Comparison of ENCODE assay signal across 1 cellular context in genomic region chr2:166433457-166433856, GRCh38.
A peak's percentile ranks its signal among the peaks of the same experiment; 100 is the strongest.
TF ChIP-seq lines count a peak whose summit lies in the region.

No MANE protein-coding gene starts in this region.

TF ChIP-seq in HepG2, 621 proteins besides CTCF, POLR2A, EP300 and RAD21 (continued from another document):
- TF ChIP-seq ZBTB44 (CRISPR knock-in tag; IDR thresholded peaks at IDR 0.05) (no peak), SP140L (CRISPR knock-in tag; IDR thresholded peaks at IDR 0.05; ENCODE audit: borderline replicate concordance) (no peak), PATZ1 (CRISPR knock-in tag; IDR thresholded peaks at IDR 0.05) (no peak), ELF3 (CRISPR knock-in tag; IDR thresholded peaks at IDR 0.05) (0 out of 2 replicates have a peak, but pooled peaks have one; percentile 42), HMG20A (CRISPR knock-in tag; IDR thresholded peaks at IDR 0.05; ENCODE audit: borderline replicate concordance) (peak; percentile 36; the same call in 1 of the 2 replicates), ARID3A (IDR thresholded peaks at IDR 0.05; ENCODE audit: low read depth, low read length) (peak; percentile 52; the same call in 1 of the 2 replicates), SOX13 (IDR thresholded peaks at IDR 0.05) (no peak), SOX13 (CRISPR knock-in tag; conservative IDR thresholded peaks at IDR 0.05 in 1 of 2, IDR thresholded peaks at IDR 0.05 in 1 of 2) (peak in 1 of 2 experiments; percentile 63; a peak in 1 of 4 replicates), FOSL2 (CRISPR knock-in tag; IDR thresholded peaks at IDR 0.05) (no peak; the same call in 1 of the 2 replicates), HNF4A (CRISPR knock-in tag; IDR thresholded peaks at IDR 0.05) (peak; percentile 30; the same call in 1 of the 2 replicates), TCF7 (IDR thresholded peaks at IDR 0.05; ENCODE audit: low read depth) (peak; percentile 41; the same call in 1 of the 2 replicates), PPARG (CRISPR knock-in tag; conservative IDR thresholded peaks at IDR 0.05) (0 out of 2 replicates have a peak, but pooled peaks have one; percentile 25), FOXA3 (CRISPR knock-in tag; IDR thresholded peaks at IDR 0.05) (0 out of 2 replicates have a peak, but pooled peaks have one; percentile 16), SRF (IDR thresholded peaks at IDR 0.05; ENCODE audit: low read depth, low read length) (no peak), NCOA2 (CRISPR knock-in tag; IDR thresholded peaks at IDR 0.05) (peak; percentile 87), ZNF17 (CRISPR knock-in tag; IDR thresholded peaks at IDR 0.05) (no peak)
- TF ChIP-seq, protein P1, sequence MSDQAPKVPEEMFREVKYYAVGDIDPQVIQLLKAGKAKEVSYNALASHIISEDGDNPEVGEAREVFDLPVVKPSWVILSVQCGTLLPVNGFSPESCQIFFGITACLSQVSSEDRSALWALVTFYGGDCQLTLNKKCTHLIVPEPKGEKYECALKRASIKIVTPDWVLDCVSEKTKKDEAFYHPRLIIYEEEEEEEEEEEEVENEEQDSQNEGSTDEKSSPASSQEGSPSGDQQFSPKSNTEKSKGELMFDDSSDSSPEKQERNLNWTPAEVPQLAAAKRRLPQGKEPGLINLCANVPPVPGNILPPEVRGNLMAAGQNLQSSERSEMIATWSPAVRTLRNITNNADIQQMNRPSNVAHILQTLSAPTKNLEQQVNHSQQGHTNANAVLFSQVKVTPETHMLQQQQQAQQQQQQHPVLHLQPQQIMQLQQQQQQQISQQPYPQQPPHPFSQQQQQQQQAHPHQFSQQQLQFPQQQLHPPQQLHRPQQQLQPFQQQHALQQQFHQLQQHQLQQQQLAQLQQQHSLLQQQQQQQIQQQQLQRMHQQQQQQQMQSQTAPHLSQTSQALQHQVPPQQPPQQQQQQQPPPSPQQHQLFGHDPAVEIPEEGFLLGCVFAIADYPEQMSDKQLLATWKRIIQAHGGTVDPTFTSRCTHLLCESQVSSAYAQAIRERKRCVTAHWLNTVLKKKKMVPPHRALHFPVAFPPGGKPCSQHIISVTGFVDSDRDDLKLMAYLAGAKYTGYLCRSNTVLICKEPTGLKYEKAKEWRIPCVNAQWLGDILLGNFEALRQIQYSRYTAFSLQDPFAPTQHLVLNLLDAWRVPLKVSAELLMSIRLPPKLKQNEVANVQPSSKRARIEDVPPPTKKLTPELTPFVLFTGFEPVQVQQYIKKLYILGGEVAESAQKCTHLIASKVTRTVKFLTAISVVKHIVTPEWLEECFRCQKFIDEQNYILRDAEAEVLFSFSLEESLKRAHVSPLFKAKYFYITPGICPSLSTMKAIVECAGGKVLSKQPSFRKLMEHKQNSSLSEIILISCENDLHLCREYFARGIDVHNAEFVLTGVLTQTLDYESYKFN (CRISPR knock-in tag; conservative IDR thresholded peaks at IDR 0.05) = 0 out of 2 replicates have a peak, but pooled peaks have one; percentile 15
- TF ChIP-seq, protein P2, sequence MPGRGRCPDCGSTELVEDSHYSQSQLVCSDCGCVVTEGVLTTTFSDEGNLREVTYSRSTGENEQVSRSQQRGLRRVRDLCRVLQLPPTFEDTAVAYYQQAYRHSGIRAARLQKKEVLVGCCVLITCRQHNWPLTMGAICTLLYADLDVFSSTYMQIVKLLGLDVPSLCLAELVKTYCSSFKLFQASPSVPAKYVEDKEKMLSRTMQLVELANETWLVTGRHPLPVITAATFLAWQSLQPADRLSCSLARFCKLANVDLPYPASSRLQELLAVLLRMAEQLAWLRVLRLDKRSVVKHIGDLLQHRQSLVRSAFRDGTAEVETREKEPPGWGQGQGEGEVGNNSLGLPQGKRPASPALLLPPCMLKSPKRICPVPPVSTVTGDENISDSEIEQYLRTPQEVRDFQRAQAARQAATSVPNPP (CRISPR knock-in tag; IDR thresholded peaks at IDR 0.05) = no peak
- TF ChIP-seq, protein P3, sequence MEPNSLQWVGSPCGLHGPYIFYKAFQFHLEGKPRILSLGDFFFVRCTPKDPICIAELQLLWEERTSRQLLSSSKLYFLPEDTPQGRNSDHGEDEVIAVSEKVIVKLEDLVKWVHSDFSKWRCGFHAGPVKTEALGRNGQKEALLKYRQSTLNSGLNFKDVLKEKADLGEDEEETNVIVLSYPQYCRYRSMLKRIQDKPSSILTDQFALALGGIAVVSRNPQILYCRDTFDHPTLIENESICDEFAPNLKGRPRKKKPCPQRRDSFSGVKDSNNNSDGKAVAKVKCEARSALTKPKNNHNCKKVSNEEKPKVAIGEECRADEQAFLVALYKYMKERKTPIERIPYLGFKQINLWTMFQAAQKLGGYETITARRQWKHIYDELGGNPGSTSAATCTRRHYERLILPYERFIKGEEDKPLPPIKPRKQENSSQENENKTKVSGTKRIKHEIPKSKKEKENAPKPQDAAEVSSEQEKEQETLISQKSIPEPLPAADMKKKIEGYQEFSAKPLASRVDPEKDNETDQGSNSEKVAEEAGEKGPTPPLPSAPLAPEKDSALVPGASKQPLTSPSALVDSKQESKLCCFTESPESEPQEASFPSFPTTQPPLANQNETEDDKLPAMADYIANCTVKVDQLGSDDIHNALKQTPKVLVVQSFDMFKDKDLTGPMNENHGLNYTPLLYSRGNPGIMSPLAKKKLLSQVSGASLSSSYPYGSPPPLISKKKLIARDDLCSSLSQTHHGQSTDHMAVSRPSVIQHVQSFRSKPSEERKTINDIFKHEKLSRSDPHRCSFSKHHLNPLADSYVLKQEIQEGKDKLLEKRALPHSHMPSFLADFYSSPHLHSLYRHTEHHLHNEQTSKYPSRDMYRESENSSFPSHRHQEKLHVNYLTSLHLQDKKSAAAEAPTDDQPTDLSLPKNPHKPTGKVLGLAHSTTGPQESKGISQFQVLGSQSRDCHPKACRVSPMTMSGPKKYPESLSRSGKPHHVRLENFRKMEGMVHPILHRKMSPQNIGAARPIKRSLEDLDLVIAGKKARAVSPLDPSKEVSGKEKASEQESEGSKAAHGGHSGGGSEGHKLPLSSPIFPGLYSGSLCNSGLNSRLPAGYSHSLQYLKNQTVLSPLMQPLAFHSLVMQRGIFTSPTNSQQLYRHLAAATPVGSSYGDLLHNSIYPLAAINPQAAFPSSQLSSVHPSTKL (CRISPR knock-in tag; IDR thresholded peaks at IDR 0.05) = peak; percentile 66; the same call in 1 of the 2 replicates
TF ChIP-seq in HepG2: peak in this region for 12.
